21 cellular contexts compared by ENCODE assay signal in the genomic region with DNA sequence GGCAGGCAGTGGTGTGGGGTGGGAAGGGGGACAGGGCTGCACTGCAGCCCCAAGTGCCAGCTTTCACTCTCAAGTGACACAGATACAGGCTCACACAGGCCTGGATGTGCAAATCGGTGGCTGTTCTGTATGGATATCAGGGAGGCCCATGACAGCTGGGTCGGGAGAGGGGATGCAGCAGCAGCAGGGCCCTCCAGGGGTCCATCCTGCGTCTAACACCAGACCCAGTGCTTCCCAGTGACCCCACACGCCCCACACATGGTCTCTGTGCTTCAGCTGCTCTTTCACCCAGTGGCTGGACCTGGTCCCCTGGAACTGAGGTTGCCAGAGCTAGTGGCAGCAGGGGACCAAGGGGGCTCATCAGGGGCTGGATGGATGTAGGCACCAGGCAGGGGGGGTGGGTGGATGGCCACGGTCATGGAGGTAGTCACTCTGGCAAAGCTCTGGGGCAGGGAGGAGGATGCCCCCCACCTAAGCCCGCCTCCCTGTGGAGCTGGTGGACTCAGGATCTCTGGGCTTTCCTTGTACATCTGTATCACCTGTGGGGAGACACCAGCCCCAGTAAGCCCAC. TPM values are rescaled to one million over a fixed set of nuclear protein-coding genes. Genes with fewer than 3 reads are reported as not detected.
DNase-seq lines count a peak whose midpoint lies in the region; ATAC-seq and TF ChIP-seq lines count a peak whose summit lies in the region.
"Had no signal": no experiment of that assay in that cellular context is flagged by ENCODE, and none has a peak within 500 bp of the region (broad histone marks: within the 10 kb centered on the region; RNA-seq: fewer than 3 reads in every experiment).

No MANE protein-coding gene starts in this region.

- H3K4me3 Mint-ChIP-seq in chondrocyte (ENCODE audit: unreplicated experiment), result no peak overlapping the region
- no peak overlapping the region for H3K4me3 Mint-ChIP-seq in naive thymus-derived CD4-positive, alpha-beta T cell

- H3K36me3 Mint-ChIP-seq in chondrocyte (ENCODE audit: low read depth), result no peaks in the 10 kb centered on the region
- H3K36me3 Mint-ChIP-seq in naive thymus-derived CD4-positive, alpha-beta T cell, result peaks cover 0 to 8% (median 0%) of the 10 kb centered on the region in 5 donors

- no peaks in the 10 kb centered on the region for H3K36me3 ChIP-seq in naive thymus-derived CD4-positive, alpha-beta T cell (ENCODE audit: control insufficient read depth in 2 of 3, insufficient read depth in 3 of 3, low read length in 3 of 3)
- H3K36me3 ChIP-seq in vagina, result no peaks in the 10 kb centered on the region
- H3K36me3 ChIP-seq: BE2C, HAP-1 had no signal

- no peaks in the 10 kb centered on the region for H3K27me3 ChIP-seq in naive thymus-derived CD4-positive, alpha-beta T cell (ENCODE audit: control insufficient read depth in 2 of 2, insufficient read depth in 2 of 2, low read length in 2 of 2)
- no peaks in the 10 kb centered on the region for H3K27me3 ChIP-seq in vagina
- H3K27me3 ChIP-seq: BE2C had no signal

- CTCF ChIA-PET in naive thymus-derived CD4-positive, alpha-beta T cell (lab: Charles Lee), result interaction anchor here (1.0 to 1.9 kb wide), 7 partner anchors 13 to 108 kb away, joined by 3 to 11 read pairs (median 5); a partner anchor contains a TSS

- no peaks in the 10 kb centered on the region for H3K9me3 ChIP-seq in naive thymus-derived CD4-positive, alpha-beta T cell (ENCODE audit: control insufficient read depth in 2 of 3, low read length in 3 of 3)
- H3K9me3 ChIP-seq in vagina, result no peaks in the 10 kb centered on the region
- H3K9me3 ChIP-seq: BE2C, HAP-1 had no signal

- H3K27me3 Mint-ChIP-seq in chondrocyte (ENCODE audit: low read depth), result no peaks in the 10 kb centered on the region
- H3K27me3 Mint-ChIP-seq in naive thymus-derived CD4-positive, alpha-beta T cell, result no peaks in the 10 kb centered on the region
- H3K27me3 Mint-ChIP-seq: CD4-positive, alpha-beta memory T cell had no signal

- H3K27ac ChIP-seq in naive thymus-derived CD4-positive, alpha-beta T cell (ENCODE audit: low read depth, low read length), result no peak overlapping the region
- peak overlapping the region; percentile 9 for H3K27ac ChIP-seq in vagina
- H3K27ac ChIP-seq: 22Rv1 had no signal

- H3K4me1 ChIP-seq in naive thymus-derived CD4-positive, alpha-beta T cell (ENCODE audit: control insufficient read depth in 2 of 2, insufficient read depth in 2 of 2, low read length in 2 of 2), result peaks cover 0 to 19% of the 10 kb centered on the region in 2 donors
- H3K4me1 ChIP-seq in vagina, result peaks cover 37% of the 10 kb centered on the region
- H3K4me1 ChIP-seq: BE2C had no signal

- no peak overlapping the region for H3K4me3 ChIP-seq in naive thymus-derived CD4-positive, alpha-beta T cell (ENCODE audit: low read length)
- no peak overlapping the region for H3K4me3 ChIP-seq in vagina
- H3K4me3 ChIP-seq: HAP-1 had no signal

- H3K9me3 Mint-ChIP-seq in chondrocyte (ENCODE audit: low read depth), result no peaks in the 10 kb centered on the region
- H3K9me3 Mint-ChIP-seq in naive thymus-derived CD4-positive, alpha-beta T cell, result no peaks in the 10 kb centered on the region
- H3K9me3 Mint-ChIP-seq: CD4-positive, alpha-beta memory T cell had no signal

- TF ChIP-seq CTCF in chondrocyte (IDR thresholded peaks at IDR 0.05) (no peak), vagina (IDR thresholded peaks at IDR 0.05) (no peak)

- peak; percentile 63 for DNase-seq in activated effector memory CD4-positive, alpha-beta T cell treated with anti-CD3 and anti-CD28 coated beads, Interleukin-2, amount 50 U/mL, for 16 hours
- DNase-seq in activated effector memory CD4-positive, alpha-beta T cell treated with Interleukin-2 at 50 U/mL for 16 hours, result no peak
- peak; percentile 62 for DNase-seq in chondrocyte (ENCODE audit: low spot score)
- no peak for DNase-seq in naive thymus-derived CD4-positive, alpha-beta T cell
- no peak for DNase-seq in vagina (ENCODE audit: extremely low spot score in 2 of 2)
- DNase-seq in T1000 (lab: John Stamatoyannopoulos, UW), result no peak
- no peak for DNase-seq in NCI-H1930 (lab: John Stamatoyannopoulos, UW)
- DNase-seq: BE2C, Calu3, DMS53, KG1, NCI-H1417 treated with DMSO at 0.1 percent for 48 hours, NCI-H2029 treated with DMSO at 0.1 percent for 48 hours, NCI-H2171 treated with DMSO at 0.1 percent for 48 hours, NCI-H510A had no signal

- intact Hi-C loops in naive thymus-derived CD4-positive, alpha-beta T cell (cut with micrococcal nuclease), result loop anchor here in 1 of 2 donors (5.0 kb wide), 2 partner anchors 35 to 190 kb away; a partner anchor contains a TSS
- intact Hi-C loops in vagina (cut with DNase I), result loop anchor here (10.0 kb wide), 1 partner anchor 483 kb away; no protein-coding TSS in a partner anchor

- POLR2A ChIA-PET in naive thymus-derived CD4-positive, alpha-beta T cell (lab: Charles Lee), result interaction anchor here (0.8 to 14.4 kb wide), 11 partner anchors 10 to 669 kb away, joined by 3 to 709 read pairs (median 4); a partner anchor contains a TSS

- no peak for TF ChIP-seq POLR2A in vagina (IDR thresholded peaks at IDR 0.05)

- H3K27ac Mint-ChIP-seq in chondrocyte (ENCODE audit: unreplicated experiment), result no peak overlapping the region
- peak overlapping the region in 7 of 9 donors; percentile 18 to 100 (median 72) for H3K27ac Mint-ChIP-seq in naive thymus-derived CD4-positive, alpha-beta T cell

- no peak for ATAC-seq in naive thymus-derived CD4-positive, alpha-beta T cell
- ATAC-seq in HG02938 (IDR thresholded peaks at IDR 0.05; ENCODE audit: unreplicated experiment), result no peak
- ATAC-seq: Panc1, Right ventricle myocardium inferior had no signal

- peaks cover 32% of the 10 kb centered on the region for H3K4me1 Mint-ChIP-seq in chondrocyte (ENCODE audit: low read depth)
- peaks cover 26 to 40% (median 36%) of the 10 kb centered on the region in 7 donors for H3K4me1 Mint-ChIP-seq in naive thymus-derived CD4-positive, alpha-beta T cell

RNA-seq across cellular contexts. Expression of a gene that starts 13.9 kb away (rescaled TPM):
- total RNA-seq in chondrocyte, result 43.4 to 46.5 TPM (median 44.1 TPM) in 3 replicates
- 10 to 100 TPM; 11.2 to 47.2 (median 13.5) TPM for total RNA-seq in naive thymus-derived CD4-positive, alpha-beta T cell
- polyA plus RNA-seq in naive thymus-derived CD4-positive, alpha-beta T cell, result under 1 TPM; 0.07 to 0.28 TPM
- total RNA-seq in vagina, result 7.9 TPM

RNA-seq across cellular contexts. Expression of a gene that starts 15.1 kb away (rescaled TPM):
- not detected in 3 replicates for total RNA-seq in chondrocyte
- total RNA-seq in naive thymus-derived CD4-positive, alpha-beta T cell, result 1 to 10 TPM in 2 of 5 experiments, under 1 TPM in 3; 0.31 to 9.7 (median 0.87) TPM
- polyA plus RNA-seq in naive thymus-derived CD4-positive, alpha-beta T cell, result under 1 TPM in 1 of 2 donors, not detected in 1; 0.47 TPM
- not detected for total RNA-seq in vagina

RNA-seq across cellular contexts. Expression of a gene that starts 20.8 kb away (rescaled TPM):
- total RNA-seq in chondrocyte, result 1.3 to 2.0 TPM (median 1.3 TPM) in 3 replicates
- total RNA-seq in naive thymus-derived CD4-positive, alpha-beta T cell, result 1 to 10 TPM; 1.3 to 2.8 (median 1.4) TPM
- under 1 TPM in 1 of 2 donors, not detected in 1; 0.06 TPM for polyA plus RNA-seq in naive thymus-derived CD4-positive, alpha-beta T cell
- total RNA-seq in vagina, result 0.98 TPM

RNA-seq across cellular contexts. Expression of a gene that starts 22.0 kb away (rescaled TPM):
- total RNA-seq in chondrocyte (24.2 to 30.0 TPM (median 29.0 TPM) in 3 replicates), vagina (77.6 TPM)
- 100 to 1,000 TPM in 4 of 5 experiments, 10 to 100 TPM in 1; 92.8 to 456 (median 142) TPM for total RNA-seq in naive thymus-derived CD4-positive, alpha-beta T cell
- polyA plus RNA-seq in naive thymus-derived CD4-positive, alpha-beta T cell, result 10 to 100 TPM; 30.5 to 59.1 TPM

RNA-seq across cellular contexts. Expression of a gene that starts 34.2 kb away (rescaled TPM):
- total RNA-seq in chondrocyte, result 0.19 to 0.37 TPM (median 0.33 TPM) in 3 replicates
- total RNA-seq in naive thymus-derived CD4-positive, alpha-beta T cell, result 1 to 10 TPM in 2 of 5 experiments, under 1 TPM in 3; 0.77 to 1.4 (median 0.96) TPM
- polyA plus RNA-seq in naive thymus-derived CD4-positive, alpha-beta T cell, result under 1 TPM in 1 of 2 donors, not detected in 1; 0.72 TPM
- not detected for total RNA-seq in vagina
- total RNA-seq: Right ventricle myocardium inferior had no signal

Comparison
In these comparisons a context has a peak if more than half of its experiments do, and no peak if none do; other contexts are left out.
1. DNase-seq: peak in activated effector memory CD4-positive, alpha-beta T cell treated with anti-CD3 and anti-CD28 coated beads, Interleukin-2, amount 50 U/mL, for 16 hours (single experiment) and chondrocyte (single experiment); none in activated effector memory CD4-positive, alpha-beta T cell treated with Interleukin-2 at 50 U/mL for 16 hours (single experiment), naive thymus-derived CD4-positive, alpha-beta T cell (0 of 9), vagina (0 of 2), T1000 (single experiment) and NCI-H1930 (0 of 2).